In genomic region chr4:113294910-113295309, GRCh38 we compare ENCODE assay signal across 15 cellular contexts.
DNase-seq lines count a peak whose midpoint lies in the region; ATAC-seq and TF ChIP-seq lines count a peak whose summit lies in the region.
"Had no signal": no experiment of that assay in that cellular context is flagged by ENCODE, and none has a peak within 500 bp of the region (broad histone marks: within the 10 kb centered on the region; RNA-seq: fewer than 3 reads in every experiment).

No MANE protein-coding gene starts in this region.

- no peaks in the 10 kb centered on the region for H3K79me2 ChIP-seq in ACC112 (ENCODE audit: control insufficient read depth, insufficient read depth, low read length, unreplicated experiment)

- in situ Hi-C loops in IMR-90 (cut with MboI; ENCODE audit: low sequenced_read_pairs): loop anchor here (25.0 kb wide), 1 partner anchor 1092 kb away; no protein-coding TSS in a partner anchor
- in situ Hi-C loops in ACHN (cut with HindIII; ENCODE audit: low pct_ligation_motif_present, low pct_unique_long_range_greater_than_20kb, low sequenced_read_pairs): no loop called here

- no peak overlapping the region for H2BK20ac ChIP-seq in IMR-90 (ENCODE audit: low read depth, low read length)

- dilution Hi-C loops in IMR-90 (cut with HindIII; ENCODE audit: low sequenced_read_pairs, unreplicated experiment): no loop called here

- H3K23ac ChIP-seq in IMR-90 (ENCODE audit: low read depth, low read length): no peak overlapping the region
- H3K23ac ChIP-seq in mesenchymal stem cell (ENCODE audit: low read length in 2 of 2): no peak overlapping the region

- intact Hi-C loops in IMR-90 (cut with micrococcal nuclease): loop anchor here (5.0 kb wide), 3 partner anchors 87 to 1092 kb away; partner anchors contain the start of gene CAMK2D

- 0 out of 2 replicates have a peak overlapping the region, but pooled peaks have one; percentile 8 for H3K27ac ChIP-seq in ACC112 (ENCODE audit: low read depth, low read length)
- no peak overlapping the region for H3K27ac ChIP-seq in IMR-90 (ENCODE audit: insufficient read depth, low read length)
- no peak overlapping the region for H3K27ac ChIP-seq in mesenchymal stem cell (ENCODE audit: low read length, poor library complexity, severe bottlenecking)
- H3K27ac ChIP-seq: BLaER1 treated with 17β-estradiol and CSF1 and Interleukin-3, amounts not matched to agents 10 nM and 100 nM had no signal

- no peak; the same call in 1 of the 2 replicates for TF ChIP-seq RAD21 in IMR-90 (IDR thresholded peaks at IDR 0.05; ENCODE audit: low read length)

- no peak overlapping the region for H4K8ac ChIP-seq in IMR-90 (ENCODE audit: low read depth in 2 of 2, low read length in 2 of 2)
- no peak overlapping the region for H4K8ac ChIP-seq in mesenchymal stem cell (ENCODE audit: low read length)

- TF ChIP-seq CTCF in IMR-90 (conservative IDR thresholded peaks at IDR 0.05; ENCODE audit: low read depth, low read length) (peak; percentile 29; the same call in 1 of the 2 replicates), choroid plexus epithelial cell (conservative IDR thresholded peaks at IDR 0.05; ENCODE audit: low read depth, low read length) (no peak)

- ATAC-seq in IMR-90 (ENCODE audit: low read depth) (no peak), HG02763 (IDR thresholded peaks at IDR 0.05; ENCODE audit: unreplicated experiment) (no peak)
- ATAC-seq: activated T-helper 17 cell treated with anti-CD3 and anti-CD28 coated beads, Interleukin-2, amount 50 U/mL, for 72 hours; left colon had no signal

- no peaks in the 10 kb centered on the region for H4K20me1 ChIP-seq in IMR-90 (ENCODE audit: insufficient read depth, low read length)
- H4K20me1 ChIP-seq: BLaER1 treated with 17β-estradiol and CSF1 and Interleukin-3, amounts not matched to agents 10 nM and 100 nM had no signal

- H3K14ac ChIP-seq in IMR-90 (replicated peaks; ENCODE audit: low read depth, low read length) (no peak overlapping the region), mesenchymal stem cell (ENCODE audit: low read length in 2 of 2) (no peak overlapping the region)

- no peak overlapping the region for H4K91ac ChIP-seq in IMR-90 (ENCODE audit: insufficient read depth, low read depth, low read length)
- no peak overlapping the region for H4K91ac ChIP-seq in mesenchymal stem cell (ENCODE audit: low read length)

- H3K4me3 ChIP-seq in ACC112 (ENCODE audit: low read depth, low read length): no peak overlapping the region
- H3K4me3 ChIP-seq in IMR-90 (ENCODE audit: insufficient read depth, low read depth, low read length): no peak overlapping the region
- no peak overlapping the region for H3K4me3 ChIP-seq in choroid plexus epithelial cell (ENCODE audit: low read depth, low read length)
- H3K4me3 ChIP-seq in mesenchymal stem cell (ENCODE audit: insufficient read depth in 1 of 2, low read depth in 1 of 2, low read length in 2 of 2): peak overlapping the region in 1 of 2 experiments; percentile 83
- H3K4me3 ChIP-seq: BLaER1 treated with 17β-estradiol and CSF1 and Interleukin-3, amounts not matched to agents 10 nM and 100 nM had no signal

- H3K79me1 ChIP-seq in IMR-90 (ENCODE audit: low read depth in 1 of 2, low read length in 2 of 2) (no peaks in the 10 kb centered on the region), mesenchymal stem cell (replicated peaks; ENCODE audit: low read length, poor library complexity, severe bottlenecking) (no peaks in the 10 kb centered on the region)

- H3K27me3 ChIP-seq in ACC112 (ENCODE audit: insufficient read depth, low read length) (no peaks in the 10 kb centered on the region), IMR-90 (ENCODE audit: control insufficient read depth, insufficient read depth, low read length) (no peaks in the 10 kb centered on the region), mesenchymal stem cell (ENCODE audit: control insufficient read depth in 1 of 2, insufficient read depth in 1 of 2, low read length in 2 of 2) (no peaks in the 10 kb centered on the region)
- H3K27me3 ChIP-seq: BLaER1 treated with 17β-estradiol and CSF1 and Interleukin-3, amounts not matched to agents 10 nM and 100 nM had no signal

- no peak overlapping the region for H3K56ac ChIP-seq in IMR-90 (ENCODE audit: extremely low read depth, insufficient read depth, low read length)

- H2AK5ac ChIP-seq in IMR-90 (ENCODE audit: low read depth, low read length): no peak overlapping the region
- H2AK5ac ChIP-seq in mesenchymal stem cell (ENCODE audit: low read length, severe bottlenecking): no peak overlapping the region

- H3K18ac ChIP-seq in IMR-90 (ENCODE audit: low read depth, low read length): no peak overlapping the region
- H3K18ac ChIP-seq in mesenchymal stem cell (ENCODE audit: low read depth in 1 of 2, low read length in 2 of 2): no peak overlapping the region

- no peak overlapping the region for H2BK15ac ChIP-seq in IMR-90 (ENCODE audit: low read depth, low read length)
- no peak overlapping the region for H2BK15ac ChIP-seq in mesenchymal stem cell (ENCODE audit: low read depth, poor library complexity, severe bottlenecking)

- no peak overlapping the region for H3K4ac ChIP-seq in IMR-90 (ENCODE audit: low read depth, low read length)
- no peak overlapping the region for H3K4ac ChIP-seq in mesenchymal stem cell (ENCODE audit: low read depth in 1 of 2, low read length in 2 of 2)

- TF ChIP-seq POLR2A in IMR-90 (IDR thresholded peaks at IDR 0.05; ENCODE audit: low read depth, low read length): no peak

- DNase-seq in IMR-90: no peak
- peak; percentile 5 for DNase-seq in choroid plexus epithelial cell (ENCODE audit: low read depth)
- DNase-seq in mesenchymal stem cell: no peak
- no peak for DNase-seq in NCI-H1048 (lab: John Stamatoyannopoulos, UW)
- DNase-seq in ACHN: no peak
- no peak for DNase-seq in stimulated activated naive CD4-positive, alpha-beta T cell treated with Interleukin-2 at 50 U/mL for 16 hours (lab: John Stamatoyannopoulos, UW)
- DNase-seq: amygdala, hippocampal formation, left colon, NCI-H1694, NCI-H510A treated with DMSO at 0.1 percent for 48 hours had no signal

- H3K9me1 ChIP-seq in IMR-90 (ENCODE audit: insufficient read depth, low read length): no peaks in the 10 kb centered on the region; the same call in 1 of the 2 replicates

- H2BK5ac ChIP-seq in IMR-90 (ENCODE audit: low read depth, low read length, poor library complexity, severe bottlenecking) (no peak overlapping the region), mesenchymal stem cell (ENCODE audit: low read depth, low read length, poor library complexity, severe bottlenecking) (no peak overlapping the region)

- no peaks in the 10 kb centered on the region for H3K9me3 ChIP-seq in IMR-90 (ENCODE audit: control insufficient read depth, insufficient read depth, low read length)
- H3K9me3 ChIP-seq in mesenchymal stem cell (ENCODE audit: control insufficient read depth, low read length): no peaks in the 10 kb centered on the region
- H3K9me3 ChIP-seq: BLaER1 treated with 17β-estradiol and CSF1 and Interleukin-3, amounts not matched to agents 10 nM and 100 nM had no signal

- H3K4me2 ChIP-seq in IMR-90 (ENCODE audit: low read depth, low read length) (no peak overlapping the region), mesenchymal stem cell (ENCODE audit: low read length, poor library complexity, severe bottlenecking) (no peak overlapping the region)
- H3K4me2 ChIP-seq: BLaER1 treated with 17β-estradiol and CSF1 and Interleukin-3, amounts not matched to agents 10 nM and 100 nM had no signal

- no peak overlapping the region for H4K5ac ChIP-seq in IMR-90 (ENCODE audit: low read depth, low read length)

- CTCF ChIA-PET in IMR-90 (lab: Yijun Ruan, JAX): interaction anchor here (0.6 kb wide), 1 partner anchor 11 kb away, joined by 3 read pairs; no protein-coding TSS in a partner anchor

- WGBS in IMR-90 (ENCODE audit: extremely low coverage in 2 of 2, insufficient read length in 1 of 2), 2 experiments: no CpG with 5 or more reads among the region's 1 CpG
- WGBS in mesenchymal stem cell: 73% methylated on average over 1 of the region's 1 CpG

- H3K9ac ChIP-seq in IMR-90 (ENCODE audit: low read depth, low read length) (no peak overlapping the region), mesenchymal stem cell (ENCODE audit: low read length) (peak overlapping the region; percentile 98)
- H3K9ac ChIP-seq: BLaER1 treated with 17β-estradiol and CSF1 and Interleukin-3, amounts not matched to agents 10 nM and 100 nM had no signal

- no TSS peak for BruUV-seq in IMR-90 (replicated peaks; lab: Mats Ljungman, UMichigan)

- H2BK120ac ChIP-seq in IMR-90 (ENCODE audit: low read depth, low read length) (no peak overlapping the region), mesenchymal stem cell (ENCODE audit: low read depth, low read length) (no peak overlapping the region)

- H2AFZ ChIP-seq in ACC112 (ENCODE audit: low read length, unreplicated experiment): no peak overlapping the region
- no peak overlapping the region for H2AFZ ChIP-seq in IMR-90 (replicated peaks; ENCODE audit: low read length, poor library complexity)
- no peak overlapping the region for H2AFZ ChIP-seq in mesenchymal stem cell (ENCODE audit: low read depth, low read length)

- peaks cover 34% of the 10 kb centered on the region for H3K4me1 ChIP-seq in ACC112 (ENCODE audit: control insufficient read depth, insufficient read depth, low read length, unreplicated experiment)
- H3K4me1 ChIP-seq in IMR-90 (ENCODE audit: control insufficient read depth, insufficient read depth, low read length): peaks cover 5% of the 10 kb centered on the region
- peaks cover 5% of the 10 kb centered on the region for H3K4me1 ChIP-seq in mesenchymal stem cell (ENCODE audit: control insufficient read depth, insufficient read depth, low read depth, low read length)
- H3K4me1 ChIP-seq: BLaER1 treated with 17β-estradiol and CSF1 and Interleukin-3, amounts not matched to agents 10 nM and 100 nM had no signal

- POLR2A ChIA-PET in IMR-90 (lab: Charles Lee; ENCODE audit: unreplicated experiment): no interaction called here

- H3K36me3 ChIP-seq in ACC112 (ENCODE audit: insufficient read depth, low read length): no peaks in the 10 kb centered on the region
- H3K36me3 ChIP-seq in IMR-90 (ENCODE audit: control insufficient read depth, insufficient read depth, low read length): no peaks in the 10 kb centered on the region
- peaks cover 0 to 12% of the 10 kb centered on the region in 2 experiments for H3K36me3 ChIP-seq in mesenchymal stem cell (ENCODE audit: control insufficient read depth in 1 of 2, insufficient read depth in 2 of 2, low read depth in 1 of 2, low read length in 2 of 2)
- H3K36me3 ChIP-seq: BLaER1 treated with 17β-estradiol and CSF1 and Interleukin-3, amounts not matched to agents 10 nM and 100 nM had no signal

- H2BK12ac ChIP-seq in mesenchymal stem cell (ENCODE audit: low read length in 2 of 2): no peak overlapping the region

- no peak overlapping the region for H2AK9ac ChIP-seq in IMR-90 (replicated peaks; ENCODE audit: low read depth, low read length, poor library complexity)

TF ChIP-seq in IMR-90, 13 proteins besides CTCF, POLR2A, EP300 and RAD21 (continues in another document):
- no peak for TF ChIP-seq NFE2L2 (IDR thresholded peaks at IDR 0.05; ENCODE audit: low read depth, low read length)
- TF ChIP-seq MAZ (IDR thresholded peaks at IDR 0.05; ENCODE audit: borderline replicate concordance, low read depth, low read length): no peak
